25 cellular contexts compared by ENCODE assay signal in genomic region chr18:13011719-13012118, GRCh38.
"Had no signal": no experiment of that assay in that cellular context is flagged by ENCODE, and none has a peak within 500 bp of the region (broad histone marks: within the 10 kb centered on the region; RNA-seq: fewer than 3 reads in every experiment).

No MANE protein-coding gene starts in this region.

- H3K9me3 ChIP-seq: adrenal gland, body of pancreas, breast epithelium had no signal

- H3K27ac ChIP-seq: adrenal gland, body of pancreas, breast epithelium, KMS-11, PC-9, RWPE1 had no signal

- H3K4me2 ChIP-seq: KMS-11, PC-9 had no signal

- ATAC-seq: activated CD8-positive, alpha-beta T cell treated with anti-CD3 and anti-CD28 coated beads for 36 hours; activated naive CD4-positive, alpha-beta T cell treated with anti-CD3 and anti-CD28 coated beads, Interleukin-2, amount 50 U/mL, for 72 hours; body of pancreas had no signal

- H2AFZ ChIP-seq: PC-9 had no signal

- H3K9ac ChIP-seq: KMS-11 had no signal

- H3K4me3 ChIP-seq: adrenal gland, body of pancreas, breast epithelium, PC-9 had no signal

- H3K36me3 ChIP-seq: breast epithelium had no signal

- H3K27me3 ChIP-seq: adrenal gland, body of pancreas, breast epithelium had no signal

- H3K4me1 ChIP-seq: adrenal gland, breast epithelium had no signal

- DNase-seq: activated CD4-positive, alpha-beta T cell treated with anti-CD3 and anti-CD28 coated beads, Interleukin-2, amount 10 ng/mL, durations not matched to agents 24 days and 14 days; activated CD4-positive, alpha-beta T cell treated with anti-CD3 and anti-CD28 coated beads, Interleukin-2, amount 50 U/mL, for 4 hours; activated CD8-positive, alpha-beta T cell treated with anti-CD3 and anti-CD28 coated beads for 36 hours; activated gamma-delta T cell; activated naive CD4-positive, alpha-beta T cell treated with anti-CD3 and anti-CD28 coated beads for 36 hours; activated T-cell treated with anti-CD3 and anti-CD28 coated beads, Interleukin-2, amount 50 U/mL, for 24 hours; adrenal gland; body of pancreas; caudate nucleus; NCI-H1105; NCI-H1417 treated with DMSO at 0.1 percent for 48 hours; NCI-H1930; NCI-H2081 treated with DMSO at 0.1 percent for 48 hours; NCI-H345; NCI-H524 treated with DMSO at 0.1 percent for 48 hours; PC-9; Right ventricle myocardium superior; SW 1271; T-helper 1 cell; T-helper 2 cell; T-helper 9 cell had no signal
